11 cellular contexts compared by ENCODE assay signal in genomic region chr5:139904566-139905400, GRCh38.
A peak's percentile ranks its signal among the peaks of the same experiment; 100 is the strongest.
DNase-seq lines count a peak whose midpoint lies in the region; ATAC-seq and TF ChIP-seq lines count a peak whose summit lies in the region.
"Had no signal": no experiment of that assay in that cellular context is flagged by ENCODE, and none has a peak within 500 bp of the region (broad histone marks: within the 10 kb centered on the region; RNA-seq: fewer than 3 reads in every experiment).

No MANE protein-coding gene starts in this region.

- TF ChIP-seq CTCF in neural crest cell (conservative IDR thresholded peaks at IDR 0.05), result no peak

- H4K20me1 ChIP-seq in Karpas-422 (ENCODE audit: insufficient read depth, low read depth, low read length), result no peaks in the 10 kb centered on the region

- H3K27ac ChIP-seq in HUES6 (ENCODE audit: low read depth, low read length), result no peak overlapping the region
- no peak overlapping the region for H3K27ac ChIP-seq in Karpas-422 (ENCODE audit: low read length)

- DNase-seq in AG08396 (ENCODE audit: low spot score) (peak; percentile 25), neural crest cell (ENCODE audit: low read depth, low spot score) (no peak), Karpas-422 (no peak), NCI-H187 (lab: John Stamatoyannopoulos, UW) (no peak), putamen (ENCODE audit: low spot score) (no peak), T-helper 9 cell (no peak)
- DNase-seq: activated CD4-positive, alpha-beta T cell treated with anti-CD3 and anti-CD28 coated beads, Interleukin-2, amount 10 ng/mL, durations not matched to agents 24 days and 14 days; HFFc6; NCI-H1436 treated with DMSO at 0.1 percent for 48 hours had no signal

- H3K36me3 ChIP-seq in HUES6 (ENCODE audit: control insufficient read depth, insufficient read depth, low read length) (no peaks in the 10 kb centered on the region), Karpas-422 (ENCODE audit: insufficient read depth, low read length) (no peaks in the 10 kb centered on the region)

- H3K4me1 ChIP-seq in HUES6 (ENCODE audit: control insufficient read depth, insufficient read depth, low read length), result peaks cover 14% of the 10 kb centered on the region
- H3K4me1 ChIP-seq in Karpas-422 (ENCODE audit: low read length), result no peaks in the 10 kb centered on the region

- H3K9ac ChIP-seq in HUES6 (ENCODE audit: low read length), result peak overlapping the region; percentile 13
- H3K9ac ChIP-seq in Karpas-422 (ENCODE audit: low read length), result no peak overlapping the region

- H3K27ac Mint-ChIP-seq in neural crest cell (ENCODE audit: unreplicated experiment), result no peak overlapping the region
- H3K27ac Mint-ChIP-seq: activated CD4-positive, alpha-beta T cell treated with anti-CD3 and anti-CD28 coated beads, Interleukin-2, amount 10 ng/mL, durations not matched to agents 24 days and 14 days; HFFc6 had no signal

- peak overlapping the region; percentile 47 for H3K4me3 Mint-ChIP-seq in neural crest cell
- H3K4me3 Mint-ChIP-seq: activated CD4-positive, alpha-beta T cell treated with anti-CD3 and anti-CD28 coated beads, Interleukin-2, amount 10 ng/mL, durations not matched to agents 24 days and 14 days; HFFc6 had no signal

- H3K4me3 ChIP-seq in HUES6 (ENCODE audit: low read depth, low read length) (peak overlapping the region; percentile 73), Karpas-422 (ENCODE audit: low read length) (no peak overlapping the region)

- no peaks in the 10 kb centered on the region for H3K9me3 ChIP-seq in HUES6 (ENCODE audit: control insufficient read depth, insufficient read depth, low read depth, low read length)
- H3K9me3 ChIP-seq in Karpas-422 (ENCODE audit: low read length), result no peaks in the 10 kb centered on the region

- no peaks in the 10 kb centered on the region for H3K79me2 ChIP-seq in Karpas-422 (ENCODE audit: low read length)

- H3K27me3 ChIP-seq in HUES6 (ENCODE audit: control insufficient read depth, insufficient read depth, low read length) (peaks cover 98% of the 10 kb centered on the region), Karpas-422 (ENCODE audit: low read length) (no peaks in the 10 kb centered on the region)

- H3K4me1 Mint-ChIP-seq in neural crest cell, result peaks cover 5% of the 10 kb centered on the region
- H3K4me1 Mint-ChIP-seq: activated CD4-positive, alpha-beta T cell treated with anti-CD3 and anti-CD28 coated beads, Interleukin-2, amount 10 ng/mL, durations not matched to agents 24 days and 14 days had no signal

- H3K36me3 Mint-ChIP-seq in neural crest cell (ENCODE audit: low read depth), result no peaks in the 10 kb centered on the region

- H3K9me3 Mint-ChIP-seq in neural crest cell, result no peaks in the 10 kb centered on the region
- H3K9me3 Mint-ChIP-seq: activated CD4-positive, alpha-beta T cell treated with anti-CD3 and anti-CD28 coated beads, Interleukin-2, amount 10 ng/mL, durations not matched to agents 24 days and 14 days; HFFc6 had no signal

- no peak overlapping the region for H2AFZ ChIP-seq in Karpas-422 (ENCODE audit: low read length)

- H3K27me3 Mint-ChIP-seq in neural crest cell (ENCODE audit: low read depth), result peaks cover 44% of the 10 kb centered on the region

- ATAC-seq in esophagus mucosa, result peak; percentile 3

- H3K4me2 ChIP-seq in Karpas-422 (ENCODE audit: low read depth, low read length, poor library complexity, severe bottlenecking), result no peak overlapping the region

- no peaks in the 10 kb centered on the region for H3K9me2 ChIP-seq in Karpas-422 (replicated peaks; ENCODE audit: insufficient read depth, low read length)
